9 cellular contexts compared by ENCODE assay signal in genomic region chr14:73568886-73569184, GRCh38. TPM values are rescaled to one million over a fixed set of nuclear protein-coding genes. Genes with fewer than 3 reads are reported as not detected.
DNase-seq lines count a peak whose midpoint lies in the region; ATAC-seq, FAIRE-seq and TF ChIP-seq lines count a peak whose summit lies in the region.
"Not testable (repeated sequence)": the region's sequence is repeated elsewhere in the genome, so short reads cannot be mapped to it uniquely, and the experiment has no call there.
"Had no signal": no experiment of that assay in that cellular context is flagged by ENCODE, and none has a peak within 500 bp of the region (broad histone marks: within the 10 kb centered on the region; RNA-seq: fewer than 3 reads in every experiment).

No MANE protein-coding gene starts in this region.

- H3K4me3 Mint-ChIP-seq in activated T-cell treated with anti-CD3 and anti-CD28 coated beads, Interleukin-2, amount 50 U/mL, for 72 hours, result peak overlapping the region; percentile 91 to 97
- peak overlapping the region; percentile 89 to 98 (median 96) for H3K4me3 Mint-ChIP-seq in naive B cell
- H3K4me3 Mint-ChIP-seq in stimulated activated effector memory CD8-positive, alpha-beta T cell treated with anti-CD3 and anti-CD28 coated beads, Interleukin-12 subunit alpha, Interleukin-12 subunit beta, amount 100 ng/mL, for 72 hours, result peak overlapping the region; percentile 86

- FAIRE-seq in GM19239 (lab: Jason Lieb, UNC), result peak; percentile 58

- H3K9me3 ChIP-seq in A673 (ENCODE audit: low read depth, low read length, poor library complexity, severe bottlenecking); OCI-LY3 (ENCODE audit: insufficient read depth, low read length); right cardiac atrium (ENCODE audit: control insufficient read depth, low read length): not testable (repeated sequence)

- H3K27ac ChIP-seq in A673 (ENCODE audit: low read depth, low read length, poor library complexity, severe bottlenecking), result peak overlapping the region; percentile 79
- H3K27ac ChIP-seq in OCI-LY3 (ENCODE audit: low read length), result peak overlapping the region; percentile 63
- H3K27ac ChIP-seq in coronary artery, result peak overlapping the region; percentile 95 to 99
- peak overlapping the region; percentile 94 for H3K27ac ChIP-seq in right cardiac atrium (ENCODE audit: low read length)

- H3K79me2 ChIP-seq in OCI-LY3 (ENCODE audit: low read length), result peaks cover 16% of the 10 kb centered on the region

- not testable (repeated sequence) for DNase-seq in A673 (ENCODE audit: low spot score); GM19239 (ENCODE audit: insufficient read length, low spot score); activated T-cell treated with anti-CD3 and anti-CD28 coated beads, Interleukin-2, amount 50 U/mL, for 72 hours; coronary artery (ENCODE audit: low spot score); right cardiac atrium; naive B cell; stimulated activated effector memory CD8-positive, alpha-beta T cell treated with anti-CD3 and anti-CD28 coated beads, Interleukin-12 subunit alpha, Interleukin-12 subunit beta, amount 100 ng/mL, for 72 hours (ENCODE audit: low spot score in 2 of 2)

- not testable (repeated sequence) for H3K9me3 Mint-ChIP-seq in activated T-cell treated with anti-CD3 and anti-CD28 coated beads, Interleukin-2, amount 50 U/mL, for 72 hours; naive B cell; stimulated activated effector memory CD8-positive, alpha-beta T cell treated with anti-CD3 and anti-CD28 coated beads, Interleukin-12 subunit alpha, Interleukin-12 subunit beta, amount 100 ng/mL, for 72 hours

- POLR2A ChIA-PET in A673 (lab: Charles Lee; ENCODE audit: low non-redundant PET), result interaction anchor here (0.6 kb wide), 3 partner anchors 40 to 566 kb away, joined by 3 to 8 read pairs (median 3); no protein-coding TSS in a partner anchor

- not testable (repeated sequence) for H4K20me1 ChIP-seq in OCI-LY3 (ENCODE audit: insufficient read depth, low read length)

- H3K4me1 Mint-ChIP-seq in activated T-cell treated with anti-CD3 and anti-CD28 coated beads, Interleukin-2, amount 50 U/mL, for 72 hours (ENCODE audit: low read depth), result peaks cover 48% of the 10 kb centered on the region
- H3K4me1 Mint-ChIP-seq in naive B cell, result peaks cover 16 to 48% (median 39%) of the 10 kb centered on the region in 3 donors
- peaks cover 43% of the 10 kb centered on the region for H3K4me1 Mint-ChIP-seq in stimulated activated effector memory CD8-positive, alpha-beta T cell treated with anti-CD3 and anti-CD28 coated beads, Interleukin-12 subunit alpha, Interleukin-12 subunit beta, amount 100 ng/mL, for 72 hours

- H3K36me3 ChIP-seq in A673 (ENCODE audit: insufficient read depth, low read length, poor library complexity, severe bottlenecking); OCI-LY3 (replicated peaks; ENCODE audit: low read depth, low read length): not testable (repeated sequence)

- peak overlapping the region; percentile 89; the same call in 1 of the 2 replicates for H2AFZ ChIP-seq in OCI-LY3 (ENCODE audit: low read depth, low read length)

- not testable (repeated sequence) for TF ChIP-seq CTCF in A673 (conservative IDR thresholded peaks at IDR 0.05; ENCODE audit: low read depth, low read length); OCI-LY3 (IDR thresholded peaks at IDR 0.05; ENCODE audit: low read depth, low read length); coronary artery (IDR thresholded peaks at IDR 0.05)

- CTCF ChIA-PET in A673 (lab: Charles Lee), result not testable (repeated sequence)

- peak overlapping the region; percentile 86 for H3K9ac ChIP-seq in OCI-LY3 (ENCODE audit: low read length)

- not testable (repeated sequence) for H3K27me3 Mint-ChIP-seq in activated T-cell treated with anti-CD3 and anti-CD28 coated beads, Interleukin-2, amount 50 U/mL, for 72 hours (ENCODE audit: low read depth); naive B cell

- peaks cover 6 to 14% of the 10 kb centered on the region in 2 donors for H3K36me3 Mint-ChIP-seq in activated T-cell treated with anti-CD3 and anti-CD28 coated beads, Interleukin-2, amount 50 U/mL, for 72 hours (ENCODE audit: insufficient read depth in 2 of 2)
- not testable (repeated sequence) for H3K36me3 Mint-ChIP-seq in naive B cell
- peaks cover 30% of the 10 kb centered on the region for H3K36me3 Mint-ChIP-seq in stimulated activated effector memory CD8-positive, alpha-beta T cell treated with anti-CD3 and anti-CD28 coated beads, Interleukin-12 subunit alpha, Interleukin-12 subunit beta, amount 100 ng/mL, for 72 hours

- H3K4me1 ChIP-seq in A673 (ENCODE audit: insufficient read depth, low read length, poor library complexity, severe bottlenecking); right cardiac atrium (ENCODE audit: control insufficient read depth, insufficient read depth, low read length): not testable (repeated sequence)
- H3K4me1 ChIP-seq in OCI-LY3 (ENCODE audit: low read length), result peaks cover 31% of the 10 kb centered on the region

- BruUV-seq in A673 (replicated peaks; lab: Mats Ljungman, UMichigan), result TSS peak; percentile 79

- H3K4me3 ChIP-seq in A673 (ENCODE audit: low read depth, low read length, poor library complexity, severe bottlenecking), result peak overlapping the region; percentile 51
- peak overlapping the region; percentile 86 for H3K4me3 ChIP-seq in OCI-LY3 (ENCODE audit: low read length)
- peak overlapping the region; percentile 87 for H3K4me3 ChIP-seq in coronary artery
- peak overlapping the region; percentile 46 for H3K4me3 ChIP-seq in right cardiac atrium (ENCODE audit: low read length)

- H3K27me3 ChIP-seq in A673 (replicated peaks; ENCODE audit: insufficient read depth, low read depth, low read length, poor library complexity); OCI-LY3 (ENCODE audit: low read depth, low read length); right cardiac atrium (ENCODE audit: control insufficient read depth, insufficient read depth): not testable (repeated sequence)

- H3K27ac Mint-ChIP-seq in activated T-cell treated with anti-CD3 and anti-CD28 coated beads, Interleukin-2, amount 50 U/mL, for 72 hours, result peak overlapping the region; percentile 96
- H3K27ac Mint-ChIP-seq in naive B cell, result peak overlapping the region; percentile 91 to 97 (median 93)
- peak overlapping the region; percentile 96 for H3K27ac Mint-ChIP-seq in stimulated activated effector memory CD8-positive, alpha-beta T cell treated with anti-CD3 and anti-CD28 coated beads, Interleukin-12 subunit alpha, Interleukin-12 subunit beta, amount 100 ng/mL, for 72 hours

- H3K4me2 ChIP-seq in OCI-LY3 (ENCODE audit: low read length), result peak overlapping the region; percentile 97

- not testable (repeated sequence) for ATAC-seq in activated T-cell treated with anti-CD3 and anti-CD28 coated beads, Interleukin-2, amount 50 U/mL, for 72 hours (replicated peaks in 1 of 2); right cardiac atrium; stimulated activated effector memory CD8-positive, alpha-beta T cell treated with anti-CD3 and anti-CD28 coated beads, Interleukin-12 subunit alpha, Interleukin-12 subunit beta, amount 100 ng/mL, for 72 hours
- ATAC-seq in naive B cell (ENCODE audit: low read depth in 2 of 2), result peak in 1 of 2 donors; percentile 1

- 13% methylated on average over 4 of the region's 4 CpGs for WGBS in right cardiac atrium

- intact Hi-C loops in A673 (cut with micrococcal nuclease; ENCODE audit: unreplicated experiment); right cardiac atrium (cut with DNase I): not testable (repeated sequence)

RNA-seq across cellular contexts. Expression of gene ACOT2, which starts 0.2 kb away (rescaled TPM):
- 34.2 and 47.7 TPM in 2 replicates for total RNA-seq in A673 (2021)
- total RNA-seq in activated T-cell treated with anti-CD3 and anti-CD28 coated beads, Interleukin-2, amount 50 U/mL, for 72 hours, result 10 to 100 TPM in 1 of 2 donors, 1 to 10 TPM in 1; 8.4 to 12.9 TPM
- total RNA-seq in right cardiac atrium, result 100 to 1,000 TPM; 100 to 141 (median 103) TPM
- polyA plus RNA-seq in right cardiac atrium, result 114 TPM
- polyA plus RNA-seq in naive B cell (ENCODE audit: low read depth in 6 of 6), result 10 to 100 TPM; 12.9 to 30.9 (median 23.6) TPM

RNA-seq across cellular contexts. Expression of gene HEATR4, which starts 10.1 kb away (rescaled TPM):
- not detected in 2 replicates for total RNA-seq in A673 (2021)
- under 1 TPM; 0.22 to 0.30 TPM for total RNA-seq in activated T-cell treated with anti-CD3 and anti-CD28 coated beads, Interleukin-2, amount 50 U/mL, for 72 hours
- under 1 TPM; 0.14 to 0.31 (median 0.22) TPM for total RNA-seq in right cardiac atrium
- polyA plus RNA-seq in right cardiac atrium, result 0.07 TPM
- under 1 TPM in 4 of 6 donors, not detected in 2; 0.19 to 0.60 (median 0.27) TPM for polyA plus RNA-seq in naive B cell (ENCODE audit: low read depth in 6 of 6)

RNA-seq across cellular contexts. Expression of gene ACOT4, which starts 22.8 kb away (rescaled TPM):
- 0.28 and 0.37 TPM in 2 replicates for total RNA-seq in A673 (2021)
- 1 to 10 TPM; 4.4 to 5.2 TPM for total RNA-seq in activated T-cell treated with anti-CD3 and anti-CD28 coated beads, Interleukin-2, amount 50 U/mL, for 72 hours
- total RNA-seq in right cardiac atrium, result under 1 TPM; 0.31 to 0.74 (median 0.56) TPM
- polyA plus RNA-seq in right cardiac atrium, result 0.63 TPM
- under 1 TPM in 4 of 6 donors, not detected in 2; 0.10 to 0.61 (median 0.35) TPM for polyA plus RNA-seq in naive B cell (ENCODE audit: low read depth in 6 of 6)

RNA-seq across cellular contexts. Expression of gene ACOT1, which starts 31.9 kb away (rescaled TPM):
- total RNA-seq in A673 (2021) (8.6 and 10.6 TPM in 2 replicates), right cardiac atrium (10 to 100 TPM in 2 of 4 donors, 1 to 10 TPM in 2; 4.9 to 14.7 (median 7.7) TPM)
- 1 to 10 TPM; 1.1 to 3.4 TPM for total RNA-seq in activated T-cell treated with anti-CD3 and anti-CD28 coated beads, Interleukin-2, amount 50 U/mL, for 72 hours
- polyA plus RNA-seq in right cardiac atrium (16.2 TPM), naive B cell (ENCODE audit: low read depth in 6 of 6) (1 to 10 TPM; 1.4 to 4.0 (median 2.1) TPM)

RNA-seq across cellular contexts. Expression of gene ACOT6, which starts 43.5 kb away (rescaled TPM):
- total RNA-seq in A673 (2021) (not detected in 2 replicates), right cardiac atrium (not detected)
- total RNA-seq in activated T-cell treated with anti-CD3 and anti-CD28 coated beads, Interleukin-2, amount 50 U/mL, for 72 hours, result not detected
- polyA plus RNA-seq in right cardiac atrium (not detected), naive B cell (ENCODE audit: low read depth in 6 of 6) (not detected)
- total RNA-seq: renal cortical epithelial cell had no signal
